In genomic region chr18:44909191-44909719, GRCh38 we compare ENCODE assay signal across 9 cellular contexts.
DNase-seq lines count a peak whose midpoint lies in the region; ATAC-seq and TF ChIP-seq lines count a peak whose summit lies in the region.
"Had no signal": no experiment of that assay in that cellular context is flagged by ENCODE, and none has a peak within 500 bp of the region (broad histone marks: within the 10 kb centered on the region; RNA-seq: fewer than 3 reads in every experiment).

No MANE protein-coding gene starts in this region.

- POLR2A ChIA-PET in RWPE1 (lab: Yijun Ruan, JAX; ENCODE audit: low non-redundant PET): no interaction called here

- no peak overlapping the region for H3K4me3 ChIP-seq in gastroesophageal sphincter
- H3K4me3 ChIP-seq: vagina had no signal

- H3K36me3 ChIP-seq in gastroesophageal sphincter: no peaks in the 10 kb centered on the region
- H3K36me3 ChIP-seq: vagina had no signal

- no peaks in the 10 kb centered on the region for H3K9me3 ChIP-seq in gastroesophageal sphincter
- H3K9me3 ChIP-seq: vagina had no signal

- H3K4me1 ChIP-seq in gastroesophageal sphincter: peaks cover 0 to 33% (median 5%) of the 10 kb centered on the region in 3 donors

- ATAC-seq in GM18858 (IDR thresholded peaks at IDR 0.05; ENCODE audit: unreplicated experiment): peak; percentile 86
- peak; percentile 86 for ATAC-seq in GM21526 (IDR thresholded peaks at IDR 0.05; ENCODE audit: low FRiP score, unreplicated experiment)
- peak; percentile 85 for ATAC-seq in HG03442 (IDR thresholded peaks at IDR 0.05; ENCODE audit: unreplicated experiment)
- peak; percentile 19 for ATAC-seq in gastroesophageal sphincter

- no peak for TF ChIP-seq EP300 in gastroesophageal sphincter (IDR thresholded peaks at IDR 0.05)

- no peak for DNase-seq in RWPE1 (ENCODE audit: low spot score)
- no peak for DNase-seq in stimulated activated CD8-positive, alpha-beta memory T cell treated with anti-CD3 and anti-CD28 coated beads, Interleukin-4, amount 100 ng/mL, for 48 hours
- DNase-seq in anterior cingulate cortex (lab: John Stamatoyannopoulos, UW): no peak
- no peak for DNase-seq in T-helper 9 cell

- TF ChIP-seq POLR2A in gastroesophageal sphincter (IDR thresholded peaks at IDR 0.05): no peak

- TF ChIP-seq CTCF in gastroesophageal sphincter (IDR thresholded peaks at IDR 0.05): no peak
- no peak for TF ChIP-seq CTCF in RWPE1 (conservative IDR thresholded peaks at IDR 0.05; ENCODE audit: low read depth)

- WGBS in gastroesophageal sphincter (ENCODE audit: low coverage in 1 of 2), 2 donors: 29 to 40% methylated on average over 3 to 4 of the region's 5 CpGs

- H3K27me3 ChIP-seq in gastroesophageal sphincter: no peaks in the 10 kb centered on the region
- H3K27me3 ChIP-seq: vagina had no signal

- CTCF ChIA-PET in RWPE1 (lab: Yijun Ruan, JAX): no interaction called here

- no peak overlapping the region for H3K27ac ChIP-seq in gastroesophageal sphincter
- no peak overlapping the region for H3K27ac ChIP-seq in RWPE1
- H3K27ac ChIP-seq: vagina had no signal

Comparison
In these comparisons a context has a peak if more than half of its experiments do, and no peak if none do; other contexts are left out.
1. ATAC-seq: peak in every context shown above with its lines; median percentile 86 in GM18858; 86 in GM21526; 85 in HG03442; 19 in gastroesophageal sphincter.